Comparison of ENCODE assay signal across 23 cellular contexts in the genomic region with DNA sequence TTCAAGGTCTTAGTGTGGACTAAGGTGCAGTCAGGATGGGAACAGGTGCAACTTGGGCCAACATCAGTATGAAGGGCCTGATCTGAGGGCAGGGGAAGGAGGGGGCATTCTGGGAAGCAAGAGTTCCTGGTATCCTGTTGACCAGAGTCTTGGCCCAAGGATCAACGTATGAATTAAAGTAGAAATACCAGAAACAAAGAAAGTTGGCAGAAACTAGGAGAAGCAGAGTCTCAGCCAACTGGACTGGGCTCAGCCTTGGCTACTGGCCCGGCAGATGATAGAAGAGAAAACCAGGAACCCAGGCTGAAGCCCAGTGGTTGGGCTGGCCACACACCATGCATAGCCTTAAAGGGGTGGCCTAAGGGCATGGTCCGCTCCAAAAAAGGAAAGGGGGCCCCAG. TPM values are rescaled to one million over a fixed set of nuclear protein-coding genes. Genes with fewer than 3 reads are reported as not detected.
"Had no signal": no experiment of that assay in that cellular context is flagged by ENCODE, and none has a peak within 500 bp of the region (broad histone marks: within the 10 kb centered on the region; RNA-seq: fewer than 3 reads in every experiment).

No MANE protein-coding gene starts in this region.

- H3K27me3 ChIP-seq: brain microvascular endothelial cell, foreskin keratinocyte, heart left ventricle, neural progenitor cell, sigmoid colon had no signal

- H3K36me3 ChIP-seq: brain microvascular endothelial cell, heart left ventricle, left ventricle myocardium inferior, neural progenitor cell, sigmoid colon, thoracic aorta had no signal

- H3K4me3 ChIP-seq: heart left ventricle, left ventricle myocardium inferior, neural progenitor cell, sigmoid colon, thoracic aorta had no signal

- DNase-seq: activated CD4-positive, alpha-beta T cell treated with anti-CD3 and anti-CD28 coated beads, Interleukin-2, amount 50 U/mL, for 4 hours; activated CD4-positive, CD25-positive, alpha-beta regulatory T cell treated with anti-CD3 and anti-CD28 coated beads, Interleukin-2, amount 50 U/mL, for 72 hours; activated CD8-positive, alpha-beta memory T cell treated with anti-CD3 and anti-CD28 coated beads, Interleukin-2, amount 10 ng/mL, durations not matched to agents 7 days and 5 days; activated effector memory CD4-positive, alpha-beta T cell treated with Interleukin-2 at 50 U/mL for 16 hours; activated T-cell treated with anti-CD3 and anti-CD28 coated beads, Interleukin-2, amount 50 U/mL, for 24 hours; brain microvascular endothelial cell; cerebellar nuclear complex; dermis blood vessel endothelial cell; erythroblast; foreskin keratinocyte; heart left ventricle; islet precursor cell; left ventricle myocardium inferior; mesendoderm; sigmoid colon; stimulated activated CD4-positive, alpha-beta T cell treated with anti-CD3 and anti-CD28 coated beads, Interleukin-2, amount 100 ng/mL, for 24 hours; stimulated activated naive CD8-positive, alpha-beta T cell treated with anti-CD3 and anti-CD28 coated beads, Interleukin-15, Interleukin-2, amounts not matched to agents 100 U/mL and 50 U/mL, for 24 hours had no signal

- H3K9me3 ChIP-seq: sigmoid colon had no signal

- ATAC-seq: activated CD8-positive, alpha-beta memory T cell treated with anti-CD3 and anti-CD28 coated beads, Interleukin-2, amount 10 ng/mL, durations not matched to agents 7 days and 5 days; foreskin keratinocyte; heart left ventricle; stimulated activated naive CD8-positive, alpha-beta T cell treated with anti-CD3 and anti-CD28 coated beads, Interleukin-15, Interleukin-2, amounts not matched to agents 100 U/mL and 50 U/mL, for 24 hours had no signal

RNA-seq across cellular contexts. Expression of gene CETN1, which starts 2.3 kb away (rescaled TPM):
- total RNA-seq: activated CD8-positive, alpha-beta memory T cell treated with anti-CD3 and anti-CD28 coated beads, Interleukin-2, amount 10 ng/mL, durations not matched to agents 7 days and 5 days; dermis blood vessel endothelial cell; foreskin keratinocyte; heart left ventricle; left ventricle myocardium inferior; myocyte; progenitor cell of endocrine pancreas; sigmoid colon; T-helper 2 cell treated with Interferon-gamma antibody and Interleukin-4, amounts not matched to agents 100 ng/mL and 5 ng/mL, for 36 hours; thoracic aorta; urinary bladder had no signal

RNA-seq across cellular contexts. Expression of gene CLUL1, which starts 14.3 kb away (rescaled TPM):
- total RNA-seq: activated CD8-positive, alpha-beta memory T cell treated with anti-CD3 and anti-CD28 coated beads, Interleukin-2, amount 10 ng/mL, durations not matched to agents 7 days and 5 days; left ventricle myocardium inferior; myocyte; T-helper 2 cell treated with Interferon-gamma antibody and Interleukin-4, amounts not matched to agents 100 ng/mL and 5 ng/mL, for 36 hours had no signal
